ENCODE assay signal across 1 cellular context in the genomic region with DNA sequence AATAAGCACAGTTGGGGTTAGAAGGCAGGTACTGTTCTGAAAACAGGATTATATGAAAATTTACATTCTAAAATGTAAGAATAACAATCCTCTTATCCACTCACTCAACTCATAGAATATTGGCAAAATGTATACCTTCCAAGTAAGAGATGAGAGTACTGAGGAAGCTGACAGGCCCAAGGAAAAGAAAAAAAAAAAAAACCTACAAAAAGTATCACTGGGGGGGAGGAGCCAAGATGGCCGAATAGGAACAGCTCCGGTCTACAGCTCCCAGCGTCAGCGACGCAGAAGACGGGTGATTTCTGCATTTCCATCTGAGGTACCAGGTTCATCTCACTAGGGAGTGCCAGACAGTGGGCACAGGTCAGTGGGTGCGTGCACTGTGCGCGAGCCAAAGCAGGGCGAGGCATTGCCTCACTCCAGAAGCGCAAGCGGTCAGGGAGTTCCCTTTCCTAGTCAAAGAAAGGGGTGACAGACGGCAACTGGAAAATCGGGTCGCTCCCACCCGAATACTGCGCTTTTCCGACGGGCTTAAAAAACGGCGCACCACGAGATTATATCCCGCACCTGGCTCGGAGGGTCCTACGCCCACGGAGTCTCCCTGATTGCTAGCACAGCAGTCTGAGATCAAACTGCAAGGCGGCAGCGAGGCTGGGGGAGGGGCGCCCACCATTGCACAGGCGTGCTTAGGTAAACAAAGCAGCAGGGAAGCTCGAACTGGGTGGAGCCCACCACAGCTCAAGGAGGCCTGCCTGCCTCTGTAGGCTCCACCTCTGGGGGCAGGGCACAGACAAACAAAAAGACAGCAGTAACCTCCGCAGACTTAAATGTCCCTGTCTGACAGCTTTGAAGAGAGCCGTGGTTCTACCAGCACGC.
A peak's percentile ranks its signal among the peaks of the same experiment; 100 is the strongest.
TF ChIP-seq lines count a peak whose summit lies in the region.

No MANE protein-coding gene starts in this region.

TF ChIP-seq in WTC11, 78 proteins besides CTCF, POLR2A, EP300 and RAD21 (continued from another document):
- TF ChIP-seq FOXP4 (CRISPR knock-in tag; IDR thresholded peaks at IDR 0.05) (peak; percentile 50; the same call in 1 of the 2 replicates), FOXK1 (CRISPR knock-in tag; IDR thresholded peaks at IDR 0.05) (peak; percentile 62; the same call in 1 of the 2 replicates)
TF ChIP-seq in WTC11: peak in this region for 3; not testable (repeated sequence) for 75.
